ENCODE assay signal across 10 cellular contexts in genomic region chr3:142366434-142366833, GRCh38.
DNase-seq lines count a peak whose midpoint lies in the region; ATAC-seq and TF ChIP-seq lines count a peak whose summit lies in the region.
"Had no signal": no experiment of that assay in that cellular context is flagged by ENCODE, and none has a peak within 500 bp of the region (broad histone marks: within the 10 kb centered on the region; RNA-seq: fewer than 3 reads in every experiment).

No MANE protein-coding gene starts in this region.

- DNase-seq in AG10803 (ENCODE audit: low read depth) (no peak), GM23338 (ENCODE audit: low spot score) (peak; percentile 29), epithelial cell of proximal tubule (ENCODE audit: low read depth) (no peak), tibial artery (no peak), amygdala (lab: John Stamatoyannopoulos, UW) (no peak)
- DNase-seq: lower lobe of right lung had no signal

- H3K36me3 Mint-ChIP-seq in GM23338 (ENCODE audit: low read depth) = no peaks in the 10 kb centered on the region

- H3K27me3 Mint-ChIP-seq in GM23338 (ENCODE audit: insufficient read depth, low read depth, poor library complexity) = peaks cover 1% of the 10 kb centered on the region

- no peak overlapping the region for H3K9ac ChIP-seq in OCI-LY1 (ENCODE audit: low read length)

- H3K36me3 ChIP-seq in GM23338 (ENCODE audit: insufficient read depth) (peaks cover 9% of the 10 kb centered on the region; the same call in 1 of the 2 replicates), OCI-LY1 (ENCODE audit: insufficient read depth, low read length) (peaks cover 32% of the 10 kb centered on the region), tibial artery (peaks cover 43 to 76% (median 46%) of the 10 kb centered on the region in 3 donors)

- H4K20me1 ChIP-seq in GM23338 (replicated peaks; ENCODE audit: insufficient read depth) (no peaks in the 10 kb centered on the region), OCI-LY1 (ENCODE audit: insufficient read depth, low read length) (no peaks in the 10 kb centered on the region)

- H3K9me3 Mint-ChIP-seq in GM23338 = no peaks in the 10 kb centered on the region

- H3F3A ChIP-seq in GM23338 (replicated peaks; ENCODE audit: low read depth) = no peaks in the 10 kb centered on the region
- H3F3A ChIP-seq in OCI-LY1 (ENCODE audit: insufficient read depth, low read length) = no peaks in the 10 kb centered on the region; the same call in 1 of the 2 replicates

- intact Hi-C loops in tibial artery (cut with DNase I; ENCODE audit: low total_unique reads) = no loop called here

- H3K9me2 ChIP-seq in GM23338 (ENCODE audit: insufficient read depth) (no peaks in the 10 kb centered on the region), OCI-LY1 (ENCODE audit: low read depth, low read length) (no peaks in the 10 kb centered on the region)

- no peak overlapping the region for H3K4me2 ChIP-seq in GM23338
- H3K4me2 ChIP-seq in OCI-LY1 (ENCODE audit: low read length) = no peak overlapping the region
- H3K4me2 ChIP-seq: smooth muscle cell had no signal

- no peak overlapping the region for H2AFZ ChIP-seq in GM23338
- H2AFZ ChIP-seq in OCI-LY1 (ENCODE audit: low read length) = no peak overlapping the region

- no peaks in the 10 kb centered on the region for H3K4me1 ChIP-seq in GM23338 (ENCODE audit: insufficient read depth)
- no peaks in the 10 kb centered on the region for H3K4me1 ChIP-seq in OCI-LY1 (ENCODE audit: insufficient read depth, low read length, severe bottlenecking)
- no peaks in the 10 kb centered on the region for H3K4me1 ChIP-seq in tibial artery
- H3K4me1 ChIP-seq: lower lobe of right lung had no signal

- H3K27me3 ChIP-seq in GM23338 (ENCODE audit: insufficient read depth) (no peaks in the 10 kb centered on the region), OCI-LY1 (ENCODE audit: insufficient read depth, low read length) (no peaks in the 10 kb centered on the region), tibial artery (no peaks in the 10 kb centered on the region)

- TF ChIP-seq CTCF in AG10803 (conservative IDR thresholded peaks at IDR 0.05; ENCODE audit: low read length) = 0 out of 2 replicates have a peak, but pooled peaks have one; percentile 9
- TF ChIP-seq CTCF in GM23338 (conservative IDR thresholded peaks at IDR 0.05; ENCODE audit: low read depth in 2 of 2) = peak; percentile 54 to 66; a peak in 3 of 4 replicates
- TF ChIP-seq CTCF in OCI-LY1 (IDR thresholded peaks at IDR 0.05; ENCODE audit: low read length) = peak; percentile 80
- peak; percentile 38 for TF ChIP-seq CTCF in epithelial cell of proximal tubule (conservative IDR thresholded peaks at IDR 0.05; ENCODE audit: low read depth, low read length)
- no peak for TF ChIP-seq CTCF in tibial artery (IDR thresholded peaks at IDR 0.05)

- H3K27ac ChIP-seq in GM23338 (ENCODE audit: low read depth) (no peak overlapping the region), OCI-LY1 (ENCODE audit: low read depth, low read length, poor library complexity, severe bottlenecking) (no peak overlapping the region), tibial artery (no peak overlapping the region)
- H3K27ac ChIP-seq: lower lobe of right lung had no signal

- H3K79me2 ChIP-seq in GM23338 (replicated peaks; ENCODE audit: insufficient read depth) (no peaks in the 10 kb centered on the region), OCI-LY1 (ENCODE audit: insufficient read depth, low read length) (no peaks in the 10 kb centered on the region)

- H3K4me1 Mint-ChIP-seq in GM23338 = no peaks in the 10 kb centered on the region

- H3K9me3 ChIP-seq in OCI-LY1 (ENCODE audit: low read length) (no peaks in the 10 kb centered on the region), tibial artery (no peaks in the 10 kb centered on the region)
- H3K9me3 ChIP-seq: lower lobe of right lung had no signal

- H3K4me3 ChIP-seq in AG10803 (ENCODE audit: low read length) (no peak overlapping the region), GM23338 (no peak overlapping the region), OCI-LY1 (ENCODE audit: low read depth, low read length, poor library complexity, severe bottlenecking) (no peak overlapping the region), epithelial cell of proximal tubule (ENCODE audit: low read depth, low read length) (no peak overlapping the region), tibial artery (no peak overlapping the region)
- H3K4me3 ChIP-seq: lower lobe of right lung, smooth muscle cell had no signal

- H3K27ac Mint-ChIP-seq in GM23338 = no peak overlapping the region

- ATAC-seq in GM23338 (no peak; the same call in 2 of the 3 replicates), HG03045 (IDR thresholded peaks at IDR 0.05; ENCODE audit: unreplicated experiment) (no peak), HG02870 (IDR thresholded peaks at IDR 0.05; ENCODE audit: unreplicated experiment) (no peak)
- ATAC-seq: lower lobe of right lung had no signal

- H3K4me3 Mint-ChIP-seq in GM23338 = no peak overlapping the region

TF ChIP-seq in GM23338, 12 proteins besides CTCF, POLR2A, EP300 and RAD21:
- TF ChIP-seq ZNF331 (CRISPR knock-in tag; IDR thresholded peaks at IDR 0.05; ENCODE audit: low read depth) (no peak), NANOG (IDR thresholded peaks at IDR 0.05; ENCODE audit: borderline replicate concordance) (no peak), ZNF114 (CRISPR knock-in tag; IDR thresholded peaks at IDR 0.05) (no peak), ZNF462 (CRISPR knock-in tag; IDR thresholded peaks at IDR 0.05) (no peak), STAT1 (IDR thresholded peaks at IDR 0.05; ENCODE audit: unreplicated experiment) (no peak), EZH2phosphoT487 (IDR thresholded peaks at IDR 0.05; ENCODE audit: unreplicated experiment) (no peak)
- TF ChIP-seq, protein P1, sequence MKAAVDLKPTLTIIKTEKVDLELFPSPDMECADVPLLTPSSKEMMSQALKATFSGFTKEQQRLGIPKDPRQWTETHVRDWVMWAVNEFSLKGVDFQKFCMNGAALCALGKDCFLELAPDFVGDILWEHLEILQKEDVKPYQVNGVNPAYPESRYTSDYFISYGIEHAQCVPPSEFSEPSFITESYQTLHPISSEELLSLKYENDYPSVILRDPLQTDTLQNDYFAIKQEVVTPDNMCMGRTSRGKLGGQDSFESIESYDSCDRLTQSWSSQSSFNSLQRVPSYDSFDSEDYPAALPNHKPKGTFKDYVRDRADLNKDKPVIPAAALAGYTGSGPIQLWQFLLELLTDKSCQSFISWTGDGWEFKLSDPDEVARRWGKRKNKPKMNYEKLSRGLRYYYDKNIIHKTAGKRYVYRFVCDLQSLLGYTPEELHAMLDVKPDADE (IDR thresholded peaks at IDR 0.05) = no peak
TF ChIP-seq in GM23338: peak in this region for 0.

Comparison
In these comparisons a context has a peak if more than half of its experiments do, and no peak if none do; other contexts are left out.
1. CTCF ChIP-seq: peak in AG10803 (single experiment), GM23338 (2 of 2), OCI-LY1 (single experiment) and epithelial cell of proximal tubule (single experiment); none in tibial artery (0 of 2).